ENCODE assay signal across 1 cellular context in genomic region chr14:103716899-103717411, GRCh38.
TF ChIP-seq lines count a peak whose summit lies in the region.

No MANE protein-coding gene starts in this region.

TF ChIP-seq in K562, 482 proteins besides CTCF, POLR2A, EP300 and RAD21 (continued from another document):
- TF ChIP-seq, protein P1, sequence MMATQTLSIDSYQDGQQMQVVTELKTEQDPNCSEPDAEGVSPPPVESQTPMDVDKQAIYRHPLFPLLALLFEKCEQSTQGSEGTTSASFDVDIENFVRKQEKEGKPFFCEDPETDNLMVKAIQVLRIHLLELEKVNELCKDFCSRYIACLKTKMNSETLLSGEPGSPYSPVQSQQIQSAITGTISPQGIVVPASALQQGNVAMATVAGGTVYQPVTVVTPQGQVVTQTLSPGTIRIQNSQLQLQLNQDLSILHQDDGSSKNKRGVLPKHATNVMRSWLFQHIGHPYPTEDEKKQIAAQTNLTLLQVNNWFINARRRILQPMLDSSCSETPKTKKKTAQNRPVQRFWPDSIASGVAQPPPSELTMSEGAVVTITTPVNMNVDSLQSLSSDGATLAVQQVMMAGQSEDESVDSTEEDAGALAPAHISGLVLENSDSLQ (IDR thresholded peaks at IDR 0.05), result peak; percentile 28; the same call in 1 of the 2 replicates
- TF ChIP-seq ZNF639 (CRISPR knock-in tag; conservative IDR thresholded peaks at IDR 0.05 in 1 of 2, IDR thresholded peaks at IDR 0.05 in 1 of 2), result no peak
- 0 out of 2 replicates have a peak, but pooled peaks have one; percentile 16 for TF ChIP-seq MYC (IDR thresholded peaks at IDR 0.05; ENCODE audit: low read depth, low read length)
- no peak for TF ChIP-seq MYC (CRISPR knock-in tag; IDR thresholded peaks at IDR 0.05; ENCODE audit: borderline replicate concordance, low read depth)
- no peak for TF ChIP-seq SIN3A (IDR thresholded peaks at IDR 0.05; ENCODE audit: borderline replicate concordance in 2 of 2, control insufficient read depth in 1 of 2, low read depth in 2 of 2, low read length in 2 of 2)
